ENCODE assay signal across 14 cellular contexts in the genomic region with DNA sequence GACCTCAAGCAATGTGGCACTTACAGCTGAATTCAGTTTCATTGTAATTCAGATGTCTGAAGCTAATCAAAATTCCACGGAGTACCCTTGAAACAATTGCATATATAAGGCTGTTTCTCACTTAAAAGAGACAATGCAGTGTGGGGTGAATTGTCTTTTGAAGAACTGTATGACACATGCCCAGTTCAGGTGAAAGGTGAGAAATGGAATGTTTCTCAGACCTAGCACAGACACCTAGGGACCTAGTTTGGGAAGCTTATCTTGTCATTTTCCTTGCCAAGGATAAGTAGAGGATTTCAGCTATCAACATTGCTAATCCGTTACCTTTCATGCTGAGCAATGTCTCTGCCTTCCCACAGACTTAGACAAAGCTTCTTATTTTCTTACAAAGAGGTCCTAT. TPM values are rescaled to one million over a fixed set of nuclear protein-coding genes. Genes with fewer than 3 reads are reported as not detected.
DNase-seq lines count a peak whose midpoint lies in the region; ATAC-seq, FAIRE-seq and TF ChIP-seq lines count a peak whose summit lies in the region.
"Had no signal": no experiment of that assay in that cellular context is flagged by ENCODE, and none has a peak within 500 bp of the region (broad histone marks: within the 10 kb centered on the region; RNA-seq: fewer than 3 reads in every experiment).

No MANE protein-coding gene starts in this region.

- H2BK5ac ChIP-seq in H1 (ENCODE audit: low read depth, low read length): no peak overlapping the region

- H4K91ac ChIP-seq in H1 (replicated peaks; ENCODE audit: insufficient read length, low read length): no peak overlapping the region

- peaks cover 96% of the 10 kb centered on the region for H3K36me3 ChIP-seq in DOHH2 (ENCODE audit: control insufficient read depth, low read length)
- H3K36me3 ChIP-seq in H1 (ENCODE audit: control insufficient read depth in 2 of 4, insufficient read depth in 4 of 4, low read length in 3 of 4): no peaks in the 10 kb centered on the region; a peak in 1 of 8 replicates
- H3K36me3 ChIP-seq in osteoblast (ENCODE audit: insufficient read depth, low read length): peaks cover 32% of the 10 kb centered on the region

- WGBS in H1 (ENCODE audit: extremely low coverage in 1 of 2, insufficient coverage in 1 of 2, insufficient read length in 1 of 2, insufficient replicate concordance in 2 of 2, low coverage in 1 of 2, low lambda C conversion rate in 2 of 2, missing lambda C conversion rate in 1 of 2), 2 experiments: 12% methylated on average over 2 of the region's 2 CpGs; no CpG with 5 or more reads in 1 of the 2 experiments

- peak; percentile 80 for DNase-seq in NCI-H82 (lab: John Stamatoyannopoulos, UW)
- no peak for DNase-seq in H1 (ENCODE audit: low read depth in 1 of 2, low spot score in 2 of 2)
- no peak for DNase-seq in osteoblast (ENCODE audit: insufficient read length, low spot score, missing footprints)
- DNase-seq in NCI-H2107 (lab: John Stamatoyannopoulos, UW): no peak
- no peak for DNase-seq in KG1 (lab: John Stamatoyannopoulos, UW)
- no peak for DNase-seq in SKM-1 treated with dmso at 0.1 percent for 144 hours (lab: John Stamatoyannopoulos, UW; ENCODE audit: unreplicated experiment)
- DNase-seq: Caco-2, HCEC 1CT, NCI-H2081 treated with DMSO at 0.1 percent for 48 hours, Peyer's patch had no signal

- H2AK5ac ChIP-seq in H1 (ENCODE audit: low read depth, low read length): no peak overlapping the region

- no peak overlapping the region for H2BK15ac ChIP-seq in H1 (ENCODE audit: low read length)

- TF ChIP-seq CTCF in DOHH2 (IDR thresholded peaks at IDR 0.05; ENCODE audit: low read depth, low read length, poor library complexity, severe bottlenecking): no peak
- no peak for TF ChIP-seq CTCF in H1 (IDR thresholded peaks at IDR 0.05; ENCODE audit: control extremely low read depth in 1 of 3, insufficient read depth in 1 of 3, low read depth in 1 of 3, low read length in 3 of 3)
- TF ChIP-seq CTCF in osteoblast (IDR thresholded peaks at IDR 0.05; ENCODE audit: extremely low read depth, low read depth, low read length): no peak

- no peak overlapping the region for H3K56ac ChIP-seq in H1 (replicated peaks; ENCODE audit: insufficient read length, low read depth, low read length)

- no peak for FAIRE-seq in H1 (lab: Jason Lieb, UNC)
- FAIRE-seq: bronchial epithelial cell had no signal

- H3K23me2 ChIP-seq in H1 (ENCODE audit: low read depth, low read length): no peaks in the 10 kb centered on the region

- TF ChIP-seq EP300 in H1 (IDR thresholded peaks at IDR 0.05; ENCODE audit: borderline replicate concordance in 1 of 2, low read depth in 2 of 2, low read length in 2 of 2): no peak

- H2BK120ac ChIP-seq in H1 (replicated peaks; ENCODE audit: low read depth, low read length): no peak overlapping the region

- no peak overlapping the region for H3K18ac ChIP-seq in H1 (ENCODE audit: extremely low read depth, low read length)

- H3K9ac ChIP-seq in H1 (replicated peaks in 1 of 4; ENCODE audit: extremely low read depth in 1 of 4, low read depth in 3 of 4, low read length in 3 of 4): no peak overlapping the region
- H3K9ac ChIP-seq: KMS-11 had no signal

- ATAC-seq in HG03521 (IDR thresholded peaks at IDR 0.05; ENCODE audit: unreplicated experiment): no peak

- H4K8ac ChIP-seq in H1 (ENCODE audit: extremely low read depth, insufficient read depth, low read length): no peak overlapping the region

- no peak for TF ChIP-seq POLR2A in H1 (IDR thresholded peaks at IDR 0.05; ENCODE audit: control extremely low read depth in 1 of 2, low read depth in 2 of 2, low read length in 2 of 2)

- H4K5ac ChIP-seq in H1 (ENCODE audit: insufficient read length, low read depth, low read length): no peak overlapping the region

- POLR2A ChIA-PET in H1 (lab: Charles Lee; ENCODE audit: partially characterized antibody): interaction anchor here (0.6 kb wide), 1 partner anchor 36 kb away, joined by 3 read pairs; no protein-coding TSS in a partner anchor

- CTCF ChIA-PET in H1 (lab: Charles Lee; ENCODE audit: partially characterized antibody): interaction anchor here (0.5 to 1.2 kb wide), 2 partner anchors 10 to 170 kb away, joined by 3 to 4 read pairs; no protein-coding TSS in a partner anchor

- H3K79me2 ChIP-seq in DOHH2 (ENCODE audit: control insufficient read depth, low read length) (peaks cover 100% of the 10 kb centered on the region), H1 (ENCODE audit: control insufficient read depth in 1 of 2, insufficient read depth in 2 of 2, low read length in 2 of 2) (peaks cover 0 to 19% of the 10 kb centered on the region in 2 experiments; a peak in 1 of 4 replicates), osteoblast (ENCODE audit: insufficient read depth, low read length) (peaks cover 93% of the 10 kb centered on the region)

- H3K14ac ChIP-seq in H1 (ENCODE audit: insufficient read length): no peak overlapping the region

- no peaks in the 10 kb centered on the region for H3K27me3 ChIP-seq in DOHH2 (ENCODE audit: control insufficient read depth, low read length)
- H3K27me3 ChIP-seq in H1 (replicated peaks in 1 of 4; ENCODE audit: control insufficient read depth in 3 of 4, extremely low read depth in 1 of 4, insufficient read depth in 3 of 4, low read length in 3 of 4): no peaks in the 10 kb centered on the region
- no peaks in the 10 kb centered on the region for H3K27me3 ChIP-seq in osteoblast (ENCODE audit: insufficient read depth, low read length)
- H3K27me3 ChIP-seq: Peyer's patch had no signal

- no peak overlapping the region for H2BK12ac ChIP-seq in H1 (ENCODE audit: low read depth, low read length)

- no peaks in the 10 kb centered on the region for H3K9me3 ChIP-seq in DOHH2 (ENCODE audit: control insufficient read depth, insufficient read depth, low read length)
- H3K9me3 ChIP-seq in H1 (ENCODE audit: insufficient read depth in 2 of 2, low read depth in 1 of 2, low read length in 1 of 2): no peaks in the 10 kb centered on the region
- H3K9me3 ChIP-seq in osteoblast (ENCODE audit: low read depth, low read length): no peaks in the 10 kb centered on the region
- H3K9me3 ChIP-seq: Caco-2, Peyer's patch had no signal

- H3K4me1 ChIP-seq in DOHH2 (ENCODE audit: control insufficient read depth, low read length) (peaks cover 62% of the 10 kb centered on the region), H1 (replicated peaks in 1 of 4; ENCODE audit: control insufficient read depth in 3 of 4, insufficient read depth in 4 of 4, low read length in 3 of 4) (peaks cover 4 to 18% (median 14%) of the 10 kb centered on the region in 4 experiments), osteoblast (ENCODE audit: insufficient read depth, low read length) (peaks cover 71% of the 10 kb centered on the region)

- peaks cover 22% of the 10 kb centered on the region for H3F3A ChIP-seq in DOHH2 (ENCODE audit: control insufficient read depth, insufficient read depth)

- H3K4me2 ChIP-seq in DOHH2 (ENCODE audit: low read length) (0 out of 2 replicates have a peak overlapping the region, but pooled peaks have one; percentile 7), H1 (ENCODE audit: insufficient read depth in 1 of 2, low read depth in 2 of 2, low read length in 2 of 2) (peak overlapping the region; percentile 35 to 58), osteoblast (ENCODE audit: insufficient read depth, low read length) (no peak overlapping the region)
- H3K4me2 ChIP-seq: KMS-11 had no signal

- no peak overlapping the region for H2AFZ ChIP-seq in H1 (ENCODE audit: low read length)
- no peak overlapping the region for H2AFZ ChIP-seq in osteoblast (ENCODE audit: low read length)

- H3K27ac ChIP-seq in DOHH2 (ENCODE audit: low read depth, low read length) (no peak overlapping the region), H1 (ENCODE audit: low read depth, low read length) (no peak overlapping the region), osteoblast (ENCODE audit: low read depth, low read length) (peak overlapping the region; percentile 41)

- H4K20me1 ChIP-seq in DOHH2 (ENCODE audit: control insufficient read depth, insufficient read depth, low read depth, low read length) (peaks cover 19% of the 10 kb centered on the region; the same call in 1 of the 2 replicates), H1 (replicated peaks in 1 of 2; ENCODE audit: control insufficient read depth in 1 of 2, insufficient read depth in 2 of 2, low read length in 2 of 2) (no peaks in the 10 kb centered on the region), osteoblast (ENCODE audit: insufficient read depth, low read length) (peaks cover 20% of the 10 kb centered on the region)

- no peak overlapping the region for H3K23ac ChIP-seq in H1 (ENCODE audit: insufficient read length)

- no peak for TF ChIP-seq RAD21 in H1 (IDR thresholded peaks at IDR 0.05 in 1 of 2, conservative IDR thresholded peaks at IDR 0.05 in 1 of 2; ENCODE audit: low read depth in 2 of 2, low read length in 2 of 2)

- no peaks in the 10 kb centered on the region for H3K79me1 ChIP-seq in H1 (ENCODE audit: low read depth, low read length)

- H2BK20ac ChIP-seq in H1 (ENCODE audit: low read length): no peak overlapping the region

- no peak overlapping the region for H3K4ac ChIP-seq in H1 (replicated peaks; ENCODE audit: insufficient read length, low read depth, low read length)

- H3K4me3 ChIP-seq in DOHH2 (ENCODE audit: low read length) (no peak overlapping the region), H1 (ENCODE audit: extremely low read depth in 1 of 4, insufficient read depth in 2 of 4, low read depth in 3 of 4, low read length in 4 of 4) (peak overlapping the region in 1 of 4 experiments; percentile 24; a peak in 1 of 8 replicates), osteoblast (ENCODE audit: insufficient read depth, low read length) (no peak overlapping the region)
- H3K4me3 ChIP-seq: Peyer's patch had no signal

- no peaks in the 10 kb centered on the region for H3K9me2 ChIP-seq in DOHH2 (replicated peaks; ENCODE audit: control insufficient read depth, low read length)

TF ChIP-seq in H1, 55 proteins besides CTCF, POLR2A, EP300 and RAD21:
- 0 out of 2 replicates have a peak, but pooled peaks have one; percentile 22 for TF ChIP-seq KDM1A (IDR thresholded peaks at IDR 0.05; ENCODE audit: borderline replicate concordance, low read length)
- TF ChIP-seq, protein P1, sequence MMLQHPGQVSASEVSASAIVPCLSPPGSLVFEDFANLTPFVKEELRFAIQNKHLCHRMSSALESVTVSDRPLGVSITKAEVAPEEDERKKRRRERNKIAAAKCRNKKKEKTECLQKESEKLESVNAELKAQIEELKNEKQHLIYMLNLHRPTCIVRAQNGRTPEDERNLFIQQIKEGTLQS (IDR thresholded peaks at IDR 0.05; ENCODE audit: insufficient read depth, low read depth, low read length): no peak
TF ChIP-seq in H1: peak in this region for 1.

RNA-seq across cellular contexts. Expression of a gene that starts 36.3 kb away (rescaled TPM):
- total RNA-seq in H1 (2021; fragmentation: NEBNext Ultra II Directional; extraction: Animal tissue kit (Norgen Biotek cat#: 25700)): 16.1 and 16.4 TPM in 2 replicates
- 5.0 TPM in 2 replicates for polyA plus RNA-seq in H1 (2011; rRNA removed)
- 4.4 TPM for polyA plus RNA-seq in H1 (2011; cell fraction: cytosol; rRNA removed)
- polyA plus RNA-seq in H1 (2011; cell fraction: nucleus; rRNA removed): 7.4 TPM
- polyA plus RNA-seq in H1 (2012, experiment 1 of 2): 4.3 to 8.6 TPM (median 7.5 TPM) in 4 replicates
- polyA plus RNA-seq in H1 (2012, experiment 2 of 2): 0.39 TPM
- 6.3 TPM for polyA plus RNA-seq in H1 (2013, experiment 1 of 2)
- polyA plus RNA-seq in H1 (2013, experiment 2 of 2): 6.4 TPM
- 43.2 and 45.6 TPM in 2 replicates for polyA minus RNA-seq in H1 (2011; rRNA and poly(A)+ RNA removed)
- polyA minus RNA-seq in H1 (2011; cell fraction: cytosol; rRNA and poly(A)+ RNA removed): 16.0 TPM
- 54.6 TPM for polyA minus RNA-seq in H1 (2011; cell fraction: nucleus; rRNA and poly(A)+ RNA removed)
- total RNA-seq in osteoblast: 483 and 545 TPM in 2 replicates

Comparison
In these comparisons a context has a peak if more than half of its experiments do, and no peak if none do; other contexts are left out.
1. RNA of a gene that starts 36.3 kb away (total RNA-seq): 483 to 545 TPM in osteoblast; 16.1 to 16.4 TPM in H1; every median in the first group is over 10 times any median in the second.